ENCODE assay signal across 17 cellular contexts in the genomic region with DNA sequence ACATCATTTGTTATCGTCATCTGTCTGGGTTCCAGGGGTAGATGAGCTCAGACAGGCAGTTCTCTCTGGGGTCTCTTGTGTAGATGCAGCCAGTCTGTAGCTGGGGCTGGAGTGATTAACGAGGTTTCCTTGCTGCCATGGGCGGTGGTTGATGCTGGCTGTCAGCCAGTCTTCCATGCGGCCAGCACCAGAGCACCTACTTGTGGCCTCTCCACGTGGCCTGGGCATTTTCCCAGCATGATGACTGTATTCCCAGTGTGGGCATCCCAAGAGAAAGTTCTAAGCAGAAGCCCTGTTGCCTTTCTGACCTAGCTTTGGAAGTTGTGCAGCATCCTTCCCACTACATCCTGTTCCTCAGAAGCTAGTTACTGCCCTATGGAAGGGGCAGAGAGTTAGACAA. TPM values are rescaled to one million over a fixed set of nuclear protein-coding genes. Genes with fewer than 3 reads are reported as not detected.
A peak's percentile ranks its signal among the peaks of the same experiment; 100 is the strongest.
DNase-seq lines count a peak whose midpoint lies in the region; ATAC-seq, FAIRE-seq and TF ChIP-seq lines count a peak whose summit lies in the region.
"Had no signal": no experiment of that assay in that cellular context is flagged by ENCODE, and none has a peak within 500 bp of the region (broad histone marks: within the 10 kb centered on the region; RNA-seq: fewer than 3 reads in every experiment).

No MANE protein-coding gene starts in this region.

- H3K9me3 ChIP-seq in liver (ENCODE audit: control insufficient read depth in 4 of 4, low read length in 3 of 4), result no peaks in the 10 kb centered on the region
- no peaks in the 10 kb centered on the region for H3K9me3 ChIP-seq in HepG2 (ENCODE audit: low read length)
- H3K9me3 ChIP-seq in suprapubic skin, result no peaks in the 10 kb centered on the region

- ATAC-seq in HepG2 (no peak), left ventricle myocardium superior (peak; percentile 95)
- ATAC-seq: activated CD8-positive, alpha-beta T cell treated with anti-CD3 and anti-CD28 coated beads for 36 hours; activated naive CD8-positive, alpha-beta T cell treated with anti-CD3 and anti-CD28 coated beads, Interleukin-2, amount 50 U/mL, for 24 hours had no signal

- no peak for TF ChIP-seq CTCF in liver (IDR thresholded peaks at IDR 0.05; ENCODE audit: low read depth, low read length, missing input control)
- no peak for TF ChIP-seq CTCF in HepG2 (CRISPR knock-in tag; IDR thresholded peaks at IDR 0.05)
- no peak for TF ChIP-seq CTCF in HFFc6 (IDR thresholded peaks at IDR 0.05)
- TF ChIP-seq CTCF in suprapubic skin (IDR thresholded peaks at IDR 0.05), result no peak

- no peaks in the 10 kb centered on the region; the same call in none of the 2 replicates for H3K27me3 Mint-ChIP-seq in HFFc6 (ENCODE audit: insufficient read depth)
- H3K27me3 Mint-ChIP-seq: activated CD8-positive, alpha-beta T cell treated with anti-CD3 and anti-CD28 coated beads for 36 hours; activated naive CD8-positive, alpha-beta T cell treated with anti-CD3 and anti-CD28 coated beads, Interleukin-2, amount 50 U/mL, for 24 hours had no signal

- WGBS in liver, result 42% methylated on average over 5 of the region's 5 CpGs
- 100% methylated on average over 2 of the region's 5 CpGs for WGBS in HepG2 (ENCODE audit: low lambda C conversion rate)
- WGBS in suprapubic skin, result 38% methylated on average over 5 of the region's 5 CpGs

- no peak overlapping the region for H3K4me2 ChIP-seq in HepG2 (ENCODE audit: low read depth, low read length)

- H3K9ac ChIP-seq in liver (ENCODE audit: low read depth in 1 of 2, low read length in 2 of 2) (no peak overlapping the region), HepG2 (ENCODE audit: insufficient read depth, low read depth, low read length) (no peak overlapping the region)

- no peak for TF ChIP-seq RAD21 in liver (IDR thresholded peaks at IDR 0.05)
- no peak for TF ChIP-seq RAD21 in HepG2 (CRISPR knock-in tag; IDR thresholded peaks at IDR 0.05)

- peaks cover 6 to 70% (median 66%) of the 10 kb centered on the region in 4 donors for H3K36me3 ChIP-seq in liver (ENCODE audit: control insufficient read depth in 4 of 4, insufficient read depth in 3 of 4, low read depth in 1 of 4, low read length in 3 of 4)
- peaks cover 21 to 67% of the 10 kb centered on the region in 2 experiments for H3K36me3 ChIP-seq in HepG2 (replicated peaks in 1 of 2; ENCODE audit: control insufficient read depth in 1 of 2, insufficient read depth in 2 of 2, low read length in 2 of 2)
- H3K36me3 ChIP-seq in suprapubic skin, result peaks cover 88% of the 10 kb centered on the region

- TF ChIP-seq POLR2A in HepG2 (IDR thresholded peaks at IDR 0.05; ENCODE audit: insufficient read depth in 1 of 2, low read depth in 2 of 2, low read length in 2 of 2), result no peak
- TF ChIP-seq POLR2A in suprapubic skin (IDR thresholded peaks at IDR 0.05), result no peak

- H3K27me3 ChIP-seq in liver (ENCODE audit: control insufficient read depth in 4 of 4, insufficient read depth in 4 of 4, low read length in 3 of 4) (no peaks in the 10 kb centered on the region), HepG2 (ENCODE audit: control insufficient read depth in 1 of 2, insufficient read depth in 2 of 2, low read length in 2 of 2) (no peaks in the 10 kb centered on the region), suprapubic skin (no peaks in the 10 kb centered on the region)

- peaks cover 6% of the 10 kb centered on the region; the same call in 1 of the 2 replicates for H3K4me1 Mint-ChIP-seq in HFFc6 (ENCODE audit: low read depth)

- H3K36me3 Mint-ChIP-seq in HFFc6 (ENCODE audit: low read depth), result peaks cover 30% of the 10 kb centered on the region

- no peaks in the 10 kb centered on the region for H4K20me1 ChIP-seq in HepG2 (ENCODE audit: insufficient read depth, low read length)

- H3K27ac ChIP-seq in liver (ENCODE audit: low read depth in 1 of 2, low read length in 2 of 2) (no peak overlapping the region), HepG2 (ENCODE audit: extremely low read length, insufficient read depth, low read length) (no peak overlapping the region), caudate nucleus (ENCODE audit: low read depth, low read length) (no peak overlapping the region), suprapubic skin (no peak overlapping the region)

- H3K27ac Mint-ChIP-seq in HFFc6, result no peak overlapping the region
- H3K27ac Mint-ChIP-seq: activated CD8-positive, alpha-beta T cell treated with anti-CD3 and anti-CD28 coated beads for 36 hours; activated naive CD8-positive, alpha-beta T cell treated with anti-CD3 and anti-CD28 coated beads, Interleukin-2, amount 50 U/mL, for 24 hours had no signal

- H3K4me3 Mint-ChIP-seq in HFFc6, result no peak overlapping the region
- H3K4me3 Mint-ChIP-seq: activated CD8-positive, alpha-beta T cell treated with anti-CD3 and anti-CD28 coated beads for 36 hours; activated naive CD8-positive, alpha-beta T cell treated with anti-CD3 and anti-CD28 coated beads, Interleukin-2, amount 50 U/mL, for 24 hours had no signal

- DNase-seq in HepG2 (ENCODE audit: low spot score) (no peak), astrocyte of the hippocampus (ENCODE audit: low read depth, low spot score) (peak; percentile 78), left ventricle myocardium superior (peak; percentile 82), stromal cell of bone marrow (ENCODE audit: low read depth) (peak; percentile 72), HFFc6 (no peak), caudate nucleus (lab: John Stamatoyannopoulos, UW) (no peak), suprapubic skin (ENCODE audit: low spot score in 2 of 2) (no peak)
- DNase-seq: activated CD8-positive, alpha-beta T cell treated with anti-CD3 and anti-CD28 coated beads for 36 hours; activated naive CD8-positive, alpha-beta T cell treated with anti-CD3 and anti-CD28 coated beads, Interleukin-2, amount 50 U/mL, for 24 hours; Calu3; head of caudate nucleus; NCI-H1417 treated with DMSO at 0.1 percent for 48 hours; NCI-H446 had no signal

- peaks cover 0 to 3% (median 0%) of the 10 kb centered on the region in 4 donors for H3K4me1 ChIP-seq in liver (ENCODE audit: control insufficient read depth in 4 of 4, insufficient read depth in 4 of 4, low read length in 3 of 4)
- H3K4me1 ChIP-seq in HepG2 (ENCODE audit: insufficient read depth, low read length), result no peaks in the 10 kb centered on the region
- peaks cover 3% of the 10 kb centered on the region for H3K4me1 ChIP-seq in suprapubic skin

- intact Hi-C loops in HepG2 (cut with micrococcal nuclease; ENCODE audit: unreplicated experiment), result no loop called here
- intact Hi-C loops in left ventricle myocardium superior (cut with micrococcal nuclease), result no loop called here

- no TSS peak for BruUV-seq in HepG2 (replicated peaks; lab: Mats Ljungman, UMichigan)

- H3K4me3 ChIP-seq in liver (ENCODE audit: low read depth in 1 of 3, low read length in 3 of 3) (no peak overlapping the region), HepG2 (replicated peaks in 1 of 3; ENCODE audit: insufficient read depth in 1 of 3, low read depth in 2 of 3, low read length in 3 of 3) (no peak overlapping the region), suprapubic skin (no peak overlapping the region)

- POLR2A ChIA-PET in HepG2 (lab: Yijun Ruan, JAX), result no interaction called here

- no peak for FAIRE-seq in HepG2 (lab: Jason Lieb, UNC)
- FAIRE-seq: islet of Langerhans, TTC549 had no signal

- H3K79me2 ChIP-seq in HepG2 (ENCODE audit: insufficient read depth, low read length), result no peaks in the 10 kb centered on the region

- in situ Hi-C loops in HepG2 (cut with HindIII; ENCODE audit: extremely low pct_ligation_motif_present, low pct_unique_long_range_greater_than_20kb), result no loop called here

- CTCF ChIA-PET in HepG2 (lab: Yijun Ruan, JAX; ENCODE audit: low intra/inter-chr PET ratio, low total read pairs), result no interaction called here

- TF ChIP-seq EP300 in HepG2 (IDR thresholded peaks at IDR 0.05; ENCODE audit: low read depth in 2 of 2, low read length in 2 of 2) (no peak), HepG2 (CRISPR knock-in tag; IDR thresholded peaks at IDR 0.05; ENCODE audit: borderline replicate concordance) (no peak), suprapubic skin (IDR thresholded peaks at IDR 0.05) (no peak)

- no peaks in the 10 kb centered on the region for H3K9me3 Mint-ChIP-seq in HFFc6
- H3K9me3 Mint-ChIP-seq: activated CD8-positive, alpha-beta T cell treated with anti-CD3 and anti-CD28 coated beads for 36 hours; activated naive CD8-positive, alpha-beta T cell treated with anti-CD3 and anti-CD28 coated beads, Interleukin-2, amount 50 U/mL, for 24 hours had no signal

- no peak overlapping the region for H2AFZ ChIP-seq in HepG2 (ENCODE audit: low read length)

RNA-seq across cellular contexts. Expression of a gene that starts 10.8 kb away (rescaled TPM):
- total RNA-seq in liver, result 10 to 100 TPM; 30.8 to 44.8 TPM
- 10 to 100 TPM; 17.7 to 18.6 TPM for polyA plus RNA-seq in liver
- 32.7 and 35.5 TPM in 2 replicates for total RNA-seq in HepG2 (2016; rRNA removed; fragmentation: Illumina TruSeq; extraction: Trizol)
- total RNA-seq in HepG2 (2016; cell fraction: cytosol; rRNA removed; fragmentation: Illumina TruSeq; extraction: Trizol; ENCODE audit: low read depth), result 6.1 and 7.3 TPM in 2 replicates
- 34.4 and 35.7 TPM in 2 replicates for total RNA-seq in HepG2 (2016; cell fraction: insoluble cytoplasmic fraction; rRNA removed; fragmentation: Illumina TruSeq; extraction: Trizol)
- total RNA-seq in HepG2 (2016; cell fraction: membrane; rRNA removed; fragmentation: Illumina TruSeq; extraction: Trizol), result 9.1 and 9.9 TPM in 2 replicates
- total RNA-seq in HepG2 (2016; cell fraction: nucleus; rRNA removed; fragmentation: Illumina TruSeq; extraction: Trizol), result 39.1 and 44.7 TPM in 2 replicates
- polyA plus RNA-seq in HepG2 (2011; rRNA removed), result 12.9 and 14.5 TPM in 2 replicates
- polyA plus RNA-seq in HepG2 (2011; cell fraction: cytosol; rRNA removed), result 3.8 and 6.7 TPM in 2 replicates
- polyA plus RNA-seq in HepG2 (2011; cell fraction: nucleus; rRNA removed), result 28.0 and 29.1 TPM in 2 replicates
- 15.7 and 24.5 TPM in 2 replicates for polyA plus RNA-seq in HepG2 (2012)
- polyA plus RNA-seq in HepG2 (2016; cell fraction: cytosol; fragmentation: Illumina TruSeq; extraction: Trizol; ENCODE audit: low read depth), result 2.0 and 2.7 TPM in 2 replicates
- polyA plus RNA-seq in HepG2 (2016; cell fraction: insoluble cytoplasmic fraction; fragmentation: Illumina TruSeq; extraction: Trizol; ENCODE audit: low read depth), result 28.3 and 31.2 TPM in 2 replicates
- 3.7 and 4.4 TPM in 2 replicates for polyA plus RNA-seq in HepG2 (2016; cell fraction: membrane; fragmentation: Illumina TruSeq; extraction: Trizol; ENCODE audit: low read depth)
- 82.8 and 90.6 TPM in 2 replicates for polyA plus RNA-seq in HepG2 (2016; cell fraction: nucleus; fragmentation: Illumina TruSeq; extraction: Trizol; ENCODE audit: insufficient read depth, low read depth)
- polyA minus RNA-seq in HepG2 (2011; rRNA and poly(A)+ RNA removed; ENCODE audit: low replicate concordance), result 12.6 and 24.1 TPM in 2 replicates
- 11.8 and 13.1 TPM in 2 replicates for polyA minus RNA-seq in HepG2 (2011; cell fraction: cytosol; rRNA and poly(A)+ RNA removed)
- polyA minus RNA-seq in HepG2 (2011; cell fraction: nucleus; rRNA and poly(A)+ RNA removed), result 31.8 and 49.9 TPM in 2 replicates
- total RNA-seq in left ventricle myocardium superior, result 26.2 TPM
- 10 to 100 TPM; 54.1 to 64.4 (median 59.8) TPM for total RNA-seq in HFFc6 (2021; fragmentation: NEBNext Ultra II Directional; extraction: Animal tissue kit (Norgen Biotek cat#: 25700))
- total RNA-seq in suprapubic skin, result 100 to 1,000 TPM in 1 of 4 donors, 10 to 100 TPM in 3; 31.6 to 144 (median 52.2) TPM

RNA-seq across cellular contexts. Expression of a gene that starts 57.7 kb away (rescaled TPM):
- total RNA-seq in liver (10 to 100 TPM; 13.6 to 17.8 TPM), HepG2 (2016; rRNA removed; fragmentation: Illumina TruSeq; extraction: Trizol) (13.9 and 15.8 TPM in 2 replicates), left ventricle myocardium superior (39.1 TPM), suprapubic skin (10 to 100 TPM in 2 of 4 donors, 1 to 10 TPM in 2; 3.3 to 21.1 (median 7.3) TPM)
- polyA plus RNA-seq in liver (1 to 10 TPM; 7.4 to 9.0 TPM), HepG2 (2011; rRNA removed) (8.9 and 10.4 TPM in 2 replicates)
- 5.6 and 6.3 TPM in 2 replicates for total RNA-seq in HepG2 (2016; cell fraction: cytosol; rRNA removed; fragmentation: Illumina TruSeq; extraction: Trizol; ENCODE audit: low read depth)
- 15.3 and 16.6 TPM in 2 replicates for total RNA-seq in HepG2 (2016; cell fraction: insoluble cytoplasmic fraction; rRNA removed; fragmentation: Illumina TruSeq; extraction: Trizol)
- total RNA-seq in HepG2 (2016; cell fraction: membrane; rRNA removed; fragmentation: Illumina TruSeq; extraction: Trizol), result 14.6 and 15.0 TPM in 2 replicates
- 20.6 and 23.4 TPM in 2 replicates for total RNA-seq in HepG2 (2016; cell fraction: nucleus; rRNA removed; fragmentation: Illumina TruSeq; extraction: Trizol)
- polyA plus RNA-seq in HepG2 (2011; cell fraction: cytosol; rRNA removed), result 3.3 and 5.3 TPM in 2 replicates
- polyA plus RNA-seq in HepG2 (2011; cell fraction: nucleus; rRNA removed), result 12.2 and 14.7 TPM in 2 replicates
- 7.7 and 11.4 TPM in 2 replicates for polyA plus RNA-seq in HepG2 (2012)
- 2.3 and 2.5 TPM in 2 replicates for polyA plus RNA-seq in HepG2 (2016; cell fraction: cytosol; fragmentation: Illumina TruSeq; extraction: Trizol; ENCODE audit: low read depth)
- polyA plus RNA-seq in HepG2 (2016; cell fraction: insoluble cytoplasmic fraction; fragmentation: Illumina TruSeq; extraction: Trizol; ENCODE audit: low read depth), result 16.5 and 17.6 TPM in 2 replicates
- 8.4 and 9.0 TPM in 2 replicates for polyA plus RNA-seq in HepG2 (2016; cell fraction: membrane; fragmentation: Illumina TruSeq; extraction: Trizol; ENCODE audit: low read depth)
- 42.9 and 44.2 TPM in 2 replicates for polyA plus RNA-seq in HepG2 (2016; cell fraction: nucleus; fragmentation: Illumina TruSeq; extraction: Trizol; ENCODE audit: insufficient read depth, low read depth)
- polyA minus RNA-seq in HepG2 (2011; rRNA and poly(A)+ RNA removed; ENCODE audit: low replicate concordance), result 2.6 and 3.1 TPM in 2 replicates
- polyA minus RNA-seq in HepG2 (2011; cell fraction: cytosol; rRNA and poly(A)+ RNA removed), result 4.2 and 5.6 TPM in 2 replicates
- 28.7 and 30.5 TPM in 2 replicates for polyA minus RNA-seq in HepG2 (2011; cell fraction: nucleus; rRNA and poly(A)+ RNA removed)
- total RNA-seq in HFFc6 (2021; fragmentation: NEBNext Ultra II Directional; extraction: Animal tissue kit (Norgen Biotek cat#: 25700)), result 10 to 100 TPM; 16.6 to 24.0 (median 18.9) TPM

RNA-seq across cellular contexts. Expression of a gene that starts 57.8 kb away (rescaled TPM):
- total RNA-seq in liver (1 to 10 TPM; 7.3 to 7.5 TPM), HepG2 (2016; rRNA removed; fragmentation: Illumina TruSeq; extraction: Trizol) (15.4 and 26.1 TPM in 2 replicates), left ventricle myocardium superior (3.5 TPM), suprapubic skin (1 to 10 TPM; 2.5 to 2.8 (median 2.7) TPM)
- polyA plus RNA-seq in liver (1 to 10 TPM; 4.0 to 4.7 TPM), HepG2 (2011; rRNA removed) (14.7 and 18.0 TPM in 2 replicates)
- total RNA-seq in HepG2 (2016; cell fraction: cytosol; rRNA removed; fragmentation: Illumina TruSeq; extraction: Trizol; ENCODE audit: low read depth), result 3.0 and 3.3 TPM in 2 replicates
- total RNA-seq in HepG2 (2016; cell fraction: insoluble cytoplasmic fraction; rRNA removed; fragmentation: Illumina TruSeq; extraction: Trizol), result 16.7 and 25.6 TPM in 2 replicates
- total RNA-seq in HepG2 (2016; cell fraction: membrane; rRNA removed; fragmentation: Illumina TruSeq; extraction: Trizol), result 6.6 and 8.3 TPM in 2 replicates
- total RNA-seq in HepG2 (2016; cell fraction: nucleus; rRNA removed; fragmentation: Illumina TruSeq; extraction: Trizol), result 23.7 and 29.5 TPM in 2 replicates
- 12.5 and 15.5 TPM in 2 replicates for polyA plus RNA-seq in HepG2 (2011; cell fraction: cytosol; rRNA removed)
- polyA plus RNA-seq in HepG2 (2011; cell fraction: nucleus; rRNA removed), result 6.6 and 7.4 TPM in 2 replicates
- polyA plus RNA-seq in HepG2 (2012), result 16.7 and 18.1 TPM in 2 replicates
- 3.6 and 3.9 TPM in 2 replicates for polyA plus RNA-seq in HepG2 (2016; cell fraction: cytosol; fragmentation: Illumina TruSeq; extraction: Trizol; ENCODE audit: low read depth)
- 18.3 and 18.8 TPM in 2 replicates for polyA plus RNA-seq in HepG2 (2016; cell fraction: insoluble cytoplasmic fraction; fragmentation: Illumina TruSeq; extraction: Trizol; ENCODE audit: low read depth)
- 4.8 and 5.6 TPM in 2 replicates for polyA plus RNA-seq in HepG2 (2016; cell fraction: membrane; fragmentation: Illumina TruSeq; extraction: Trizol; ENCODE audit: low read depth)
- polyA plus RNA-seq in HepG2 (2016; cell fraction: nucleus; fragmentation: Illumina TruSeq; extraction: Trizol; ENCODE audit: insufficient read depth, low read depth), result 34.9 and 35.5 TPM in 2 replicates
- 8.4 and 9.1 TPM in 2 replicates for polyA minus RNA-seq in HepG2 (2011; rRNA and poly(A)+ RNA removed; ENCODE audit: low replicate concordance)
- polyA minus RNA-seq in HepG2 (2011; cell fraction: cytosol; rRNA and poly(A)+ RNA removed), result 10.4 and 10.7 TPM in 2 replicates
- 11.2 and 16.7 TPM in 2 replicates for polyA minus RNA-seq in HepG2 (2011; cell fraction: nucleus; rRNA and poly(A)+ RNA removed)
- total RNA-seq in HFFc6 (2021; fragmentation: NEBNext Ultra II Directional; extraction: Animal tissue kit (Norgen Biotek cat#: 25700)), result 10 to 100 TPM; 12.0 to 26.8 (median 13.8) TPM
- total RNA-seq: SK-MEL-5 had no signal

Comparison
In these comparisons a context has a peak if more than half of its experiments do, and no peak if none do; other contexts are left out.
1. DNase-seq: peak in astrocyte of the hippocampus (single experiment), left ventricle myocardium superior (single experiment) and stromal cell of bone marrow (single experiment); none in HepG2 (single experiment), HFFc6 (single experiment), caudate nucleus (0 of 61) and suprapubic skin (0 of 2).